26 cellular contexts compared by ENCODE assay signal in the genomic region with DNA sequence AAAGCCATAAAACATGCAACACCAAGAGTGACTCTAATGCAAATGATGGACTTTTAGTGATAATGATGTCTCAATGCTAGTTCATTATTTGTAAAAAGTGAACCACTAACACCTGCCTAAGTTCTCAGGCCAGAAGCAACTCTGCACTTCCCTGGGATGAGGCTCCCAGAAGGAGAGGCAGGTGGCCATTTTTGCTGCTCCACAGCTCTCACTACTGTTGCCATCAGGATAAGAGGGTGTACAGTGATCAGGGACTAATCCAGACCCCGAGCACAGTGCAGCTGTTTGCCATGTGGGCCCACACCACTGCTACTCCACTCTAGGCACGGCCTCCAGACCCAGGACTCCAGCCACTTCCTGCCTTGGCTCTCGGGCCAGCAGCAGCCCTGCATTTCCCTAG.
"Had no signal": no experiment of that assay in that cellular context is flagged by ENCODE, and none has a peak within 500 bp of the region (broad histone marks: within the 10 kb centered on the region; RNA-seq: fewer than 3 reads in every experiment).

No MANE protein-coding gene starts in this region.

- DNase-seq: dermis blood vessel endothelial cell; effector memory CD4-positive, alpha-beta T cell; esophagus squamous epithelium; foreskin melanocyte; glutamatergic neuron; heart right ventricle; hippocampal formation; left cardiac atrium; left lung; mesenchymal stem cell; naive thymus-derived CD8-positive, alpha-beta T cell; stimulated activated CD4-positive, alpha-beta T cell treated with anti-CD3 and anti-CD28 coated beads, Interleukin-15, amount 100 ng/mL, for 24 hours; stimulated activated CD4-positive, alpha-beta T cell treated with anti-CD3 and anti-CD28 coated beads, Interleukin-2, amount 100 ng/mL, for 48 hours; stimulated activated naive CD4-positive, alpha-beta T cell; stimulated activated naive CD8-positive, alpha-beta T cell treated with anti-CD3 and anti-CD28 coated beads, Interleukin-15, amount 100 ng/mL, for 72 hours; transverse colon had no signal

- H3K79me2 ChIP-seq: parathyroid adenoma had no signal

- H3K36me3 ChIP-seq: esophagus squamous epithelium, heart right ventricle, left lung, neutrophil, right atrium auricular region, suprapubic skin, transverse colon, vagina had no signal

- H3K9me3 ChIP-seq: neutrophil, suprapubic skin, transverse colon, vagina had no signal

- H2AFZ ChIP-seq: parathyroid adenoma had no signal

- H3K9ac ChIP-seq: parathyroid adenoma had no signal

- H3K4me1 ChIP-seq: esophagus squamous epithelium, heart right ventricle, left lung, parathyroid adenoma, right atrium auricular region, suprapubic skin, transverse colon, vagina had no signal

- H3K4me3 ChIP-seq: coronary artery, esophagus squamous epithelium, heart right ventricle, left lung, right atrium auricular region, skin epidermis, suprapubic skin, transverse colon, vagina had no signal

- H3K27ac ChIP-seq: coronary artery, esophagus squamous epithelium, heart right ventricle, left lung, neutrophil, parathyroid adenoma, right atrium auricular region, skin epidermis, suprapubic skin, transverse colon, vagina had no signal

- H3K27me3 ChIP-seq: esophagus squamous epithelium, heart right ventricle, left lung, neutrophil, right atrium auricular region, suprapubic skin, transverse colon, vagina had no signal

- ATAC-seq: heart right ventricle; left cardiac atrium; left lung; naive thymus-derived CD8-positive, alpha-beta T cell; sciatic nerve; stimulated activated naive CD8-positive, alpha-beta T cell treated with anti-CD3 and anti-CD28 coated beads, Interleukin-15, amount 100 ng/mL, for 72 hours had no signal

- FAIRE-seq: endothelial cell of umbilical vein, islet of Langerhans had no signal
